8 cellular contexts compared by ENCODE assay signal in the genomic region with DNA sequence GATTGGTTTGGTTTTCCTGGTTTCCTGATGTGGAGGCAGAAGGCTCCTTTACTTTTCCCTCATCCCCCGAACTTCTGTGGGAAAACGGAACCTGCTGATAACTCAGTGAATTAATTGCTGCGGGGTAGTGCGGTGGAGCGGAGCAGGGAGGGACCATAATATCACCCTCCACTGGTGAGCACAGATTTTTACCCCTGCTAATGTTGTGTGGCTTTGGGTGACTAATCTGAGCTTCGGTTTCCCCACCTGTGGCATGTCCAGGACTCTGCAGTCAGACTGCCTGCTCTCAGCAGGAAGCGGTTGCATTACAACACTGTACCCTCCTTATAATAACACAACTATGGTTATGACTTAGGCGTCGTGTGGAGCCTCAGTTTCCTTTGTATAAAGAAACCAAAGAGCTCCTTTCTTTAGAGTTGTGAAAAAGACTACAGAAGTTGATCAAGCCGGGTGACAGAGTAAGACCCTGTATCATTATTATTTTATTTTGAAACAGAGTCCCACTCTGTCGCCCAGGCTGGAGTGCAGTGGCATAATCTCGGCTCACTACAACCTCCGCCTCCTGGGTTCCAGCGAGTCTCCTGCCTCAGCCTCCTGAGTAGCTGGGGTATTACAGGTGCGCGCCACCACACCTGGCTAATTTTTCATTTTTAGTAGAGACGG. TPM values are rescaled to one million over a fixed set of nuclear protein-coding genes. Genes with fewer than 3 reads are reported as not detected.
DNase-seq lines count a peak whose midpoint lies in the region; ATAC-seq and TF ChIP-seq lines count a peak whose summit lies in the region.

No MANE protein-coding gene starts in this region.

- H3K79me2 ChIP-seq in DOHH2 (ENCODE audit: control insufficient read depth, low read length): no peaks in the 10 kb centered on the region

- H3K4me3 Mint-ChIP-seq in activated CD4-positive, alpha-beta memory T cell treated with anti-CD3 and anti-CD28 coated beads, Interleukin-2, amount 10 ng/mL, durations not matched to agents 7 days and 5 days: peak overlapping the region; percentile 4
- H3K4me3 Mint-ChIP-seq in stimulated activated naive B cell treated with anti-CD40 and anti-IgM and Interleukin-4, amounts not matched to agents 10 μg/mL and 1 μg/mL and 100 μg/mL, for 72 hours: no peak overlapping the region

- TF ChIP-seq CTCF in DOHH2 (IDR thresholded peaks at IDR 0.05; ENCODE audit: low read depth, low read length, poor library complexity, severe bottlenecking) (no peak), left ventricle myocardium inferior (IDR thresholded peaks at IDR 0.05; ENCODE audit: borderline replicate concordance) (no peak)

- no peaks in the 10 kb centered on the region for H3K9me3 ChIP-seq in DOHH2 (ENCODE audit: control insufficient read depth, insufficient read depth, low read length)
- no peaks in the 10 kb centered on the region for H3K9me3 ChIP-seq in left ventricle myocardium inferior (replicated peaks)

- no peaks in the 10 kb centered on the region for H3K36me3 ChIP-seq in DOHH2 (ENCODE audit: control insufficient read depth, low read length)
- no peaks in the 10 kb centered on the region for H3K36me3 ChIP-seq in left ventricle myocardium inferior

- peaks cover 33% of the 10 kb centered on the region for H3K4me1 Mint-ChIP-seq in activated CD4-positive, alpha-beta memory T cell treated with anti-CD3 and anti-CD28 coated beads, Interleukin-2, amount 10 ng/mL, durations not matched to agents 7 days and 5 days
- peaks cover 15 to 32% of the 10 kb centered on the region in 2 donors for H3K4me1 Mint-ChIP-seq in stimulated activated naive B cell treated with anti-CD40 and anti-IgM and Interleukin-4, amounts not matched to agents 10 μg/mL and 1 μg/mL and 100 μg/mL, for 72 hours

- peaks cover 40% of the 10 kb centered on the region for H3K27me3 Mint-ChIP-seq in activated CD4-positive, alpha-beta memory T cell treated with anti-CD3 and anti-CD28 coated beads, Interleukin-2, amount 10 ng/mL, durations not matched to agents 7 days and 5 days
- peaks cover 37 to 50% of the 10 kb centered on the region in 2 donors for H3K27me3 Mint-ChIP-seq in stimulated activated naive B cell treated with anti-CD40 and anti-IgM and Interleukin-4, amounts not matched to agents 10 μg/mL and 1 μg/mL and 100 μg/mL, for 72 hours

- ATAC-seq in GM21447 (IDR thresholded peaks at IDR 0.05; ENCODE audit: unreplicated experiment): peak; percentile 58
- ATAC-seq in stimulated activated naive B cell treated with anti-CD40 and anti-IgM and Interleukin-4, amounts not matched to agents 10 μg/mL and 1 μg/mL and 100 μg/mL, for 72 hours (replicated peaks): peak; percentile 12 to 49

- intact Hi-C loops in left ventricle myocardium inferior (cut with micrococcal nuclease): no loop called here

- H3K9me2 ChIP-seq in DOHH2 (replicated peaks; ENCODE audit: control insufficient read depth, low read length): no peaks in the 10 kb centered on the region

- H3K27ac ChIP-seq in DOHH2 (ENCODE audit: low read depth, low read length) (no peak overlapping the region), left ventricle myocardium inferior (replicated peaks) (peak overlapping the region; percentile 93)

- H3K4me3 ChIP-seq in DOHH2 (ENCODE audit: low read length) (no peak overlapping the region), left ventricle myocardium inferior (peak overlapping the region; percentile 7)

- no peaks in the 10 kb centered on the region for H4K20me1 ChIP-seq in DOHH2 (ENCODE audit: control insufficient read depth, insufficient read depth, low read depth, low read length)

- H3K4me1 ChIP-seq in DOHH2 (ENCODE audit: control insufficient read depth, low read length) (peaks cover 39% of the 10 kb centered on the region), left ventricle myocardium inferior (peaks cover 42% of the 10 kb centered on the region)

- H3K27me3 ChIP-seq in DOHH2 (ENCODE audit: control insufficient read depth, low read length): peaks cover 52% of the 10 kb centered on the region
- peaks cover 4% of the 10 kb centered on the region for H3K27me3 ChIP-seq in left ventricle myocardium inferior (ENCODE audit: low read depth)

- 0 out of 2 replicates have a peak overlapping the region, but pooled peaks have one; percentile 14 for H3K4me2 ChIP-seq in DOHH2 (ENCODE audit: low read length)

- POLR2A ChIA-PET in activated CD4-positive, alpha-beta memory T cell treated with anti-CD3 and anti-CD28 coated beads, Interleukin-2, amount 10 ng/mL, durations not matched to agents 7 days and 5 days (lab: Charles Lee): interaction anchor here (0.8 to 3.9 kb wide), 14 partner anchors 9 to 121 kb away, joined by 3 to 65 read pairs (median 4); a partner anchor contains a TSS

- H3K27ac Mint-ChIP-seq in activated CD4-positive, alpha-beta memory T cell treated with anti-CD3 and anti-CD28 coated beads, Interleukin-2, amount 10 ng/mL, durations not matched to agents 7 days and 5 days: peak overlapping the region; percentile 4
- H3K27ac Mint-ChIP-seq in stimulated activated naive B cell treated with anti-CD40 and anti-IgM and Interleukin-4, amounts not matched to agents 10 μg/mL and 1 μg/mL and 100 μg/mL, for 72 hours: peak overlapping the region; percentile 72

- H3F3A ChIP-seq in DOHH2 (ENCODE audit: control insufficient read depth, insufficient read depth): no peaks in the 10 kb centered on the region

- H3K9me3 Mint-ChIP-seq in activated CD4-positive, alpha-beta memory T cell treated with anti-CD3 and anti-CD28 coated beads, Interleukin-2, amount 10 ng/mL, durations not matched to agents 7 days and 5 days: no peaks in the 10 kb centered on the region
- H3K9me3 Mint-ChIP-seq in stimulated activated naive B cell treated with anti-CD40 and anti-IgM and Interleukin-4, amounts not matched to agents 10 μg/mL and 1 μg/mL and 100 μg/mL, for 72 hours: no peaks in the 10 kb centered on the region

- CTCF ChIA-PET in activated CD4-positive, alpha-beta memory T cell treated with anti-CD3 and anti-CD28 coated beads, Interleukin-2, amount 10 ng/mL, durations not matched to agents 7 days and 5 days (lab: Charles Lee): interaction anchor here (0.5 to 14.6 kb wide), 10 partner anchors 10 to 142 kb away, joined by 3 to 523 read pairs (median 6); a partner anchor contains a TSS

- no peaks in the 10 kb centered on the region for H3K36me3 Mint-ChIP-seq in activated CD4-positive, alpha-beta memory T cell treated with anti-CD3 and anti-CD28 coated beads, Interleukin-2, amount 10 ng/mL, durations not matched to agents 7 days and 5 days (ENCODE audit: low read depth)
- H3K36me3 Mint-ChIP-seq in stimulated activated naive B cell treated with anti-CD40 and anti-IgM and Interleukin-4, amounts not matched to agents 10 μg/mL and 1 μg/mL and 100 μg/mL, for 72 hours: no peaks in the 10 kb centered on the region

- DNase-seq in M059J (ENCODE audit: low read depth): peak; percentile 98
- DNase-seq in activated CD4-positive, alpha-beta memory T cell treated with anti-CD3 and anti-CD28 coated beads, Interleukin-2, amount 10 ng/mL, durations not matched to agents 7 days and 5 days: peak; percentile 77
- no peak for DNase-seq in left ventricle myocardium inferior
- DNase-seq in stimulated activated naive B cell treated with anti-CD40 and anti-IgM and Interleukin-4, amounts not matched to agents 10 μg/mL and 1 μg/mL and 100 μg/mL, for 72 hours: no peak
- no peak for DNase-seq in NCI-H187 (lab: John Stamatoyannopoulos, UW)
- DNase-seq in nucleus accumbens (lab: John Stamatoyannopoulos, UW): no peak

RNA-seq across cellular contexts. Expression of a gene that starts 2.2 kb away (rescaled TPM):
- 1,421 and 1,771 TPM in 2 replicates for total RNA-seq in M059J (2014; rRNA removed; shearing (Covaris generic))
- total RNA-seq in activated CD4-positive, alpha-beta memory T cell treated with anti-CD3 and anti-CD28 coated beads, Interleukin-2, amount 10 ng/mL, durations not matched to agents 7 days and 5 days: under 1 TPM; 0.48 to 0.58 TPM
- total RNA-seq in left ventricle myocardium inferior: 91.5 TPM

RNA-seq across cellular contexts. Expression of a gene that starts 34.8 kb away (rescaled TPM):
- not detected in 2 replicates for total RNA-seq in M059J (2014; rRNA removed; shearing (Covaris generic))
- total RNA-seq in activated CD4-positive, alpha-beta memory T cell treated with anti-CD3 and anti-CD28 coated beads, Interleukin-2, amount 10 ng/mL, durations not matched to agents 7 days and 5 days: not detected
- total RNA-seq in left ventricle myocardium inferior: 7.6 TPM

Comparison
In these comparisons a context has a peak if more than half of its experiments do, and no peak if none do; other contexts are left out.
1. DNase-seq: peak in M059J (single experiment) and activated CD4-positive, alpha-beta memory T cell treated with anti-CD3 and anti-CD28 coated beads, Interleukin-2, amount 10 ng/mL, durations not matched to agents 7 days and 5 days (single experiment); none in left ventricle myocardium inferior (single experiment), stimulated activated naive B cell treated with anti-CD40 and anti-IgM and Interleukin-4, amounts not matched to agents 10 μg/mL and 1 μg/mL and 100 μg/mL, for 72 hours (single experiment), NCI-H187 (0 of 2) and nucleus accumbens (0 of 56).
2. RNA of a gene that starts 2.2 kb away (total RNA-seq): 1,421 to 1,771 TPM in M059J and 91.5 TPM in left ventricle myocardium inferior (single experiment); 0.48 to 0.58 TPM in activated CD4-positive, alpha-beta memory T cell treated with anti-CD3 and anti-CD28 coated beads, Interleukin-2, amount 10 ng/mL, durations not matched to agents 7 days and 5 days; every median in the first group is over 10 times any median in the second.